Comparison of ENCODE assay signal across 1 cellular context in the genomic region with DNA sequence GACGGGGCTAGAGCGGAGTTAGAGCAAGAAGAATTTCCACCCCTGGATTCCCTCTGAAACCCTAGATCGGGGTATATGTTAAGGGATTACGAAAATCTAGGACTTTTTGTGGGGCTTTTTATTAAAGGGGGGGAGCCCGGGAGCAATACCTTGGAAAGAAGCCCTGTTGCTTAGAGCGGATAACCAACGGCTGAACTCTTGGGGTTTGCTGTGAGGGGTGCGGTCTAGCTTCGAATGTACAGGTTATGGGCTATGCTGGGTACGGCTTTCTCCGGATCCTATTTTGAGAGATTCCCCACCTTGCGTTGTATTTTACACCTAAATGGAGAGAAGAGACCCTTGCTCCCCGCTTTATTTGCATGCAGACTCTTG.
TF ChIP-seq lines count a peak whose summit lies in the region.

No MANE protein-coding gene starts in this region.

TF ChIP-seq in K562, 482 proteins besides CTCF, POLR2A, EP300 and RAD21:
- TF ChIP-seq CHD4 (IDR thresholded peaks at IDR 0.05; ENCODE audit: insufficient read depth, insufficient replicate concordance, low read depth, low read length, poor library complexity, severe bottlenecking) (peak; percentile 57), TAF7 (tag; IDR thresholded peaks at IDR 0.05) (peak; percentile 6; the same call in 1 of the 2 replicates), GTF2E2 (tag; IDR thresholded peaks at IDR 0.05) (peak; percentile 61; the same call in 1 of the 2 replicates), RFX7 (CRISPR knock-in tag; IDR thresholded peaks at IDR 0.05) (no peak), ELF4 (CRISPR knock-in tag; IDR thresholded peaks at IDR 0.05) (no peak), BRD4 (IDR thresholded peaks at IDR 0.05) (0 out of 2 replicates have a peak, but pooled peaks have one; percentile 45)
